ENCODE assay signal across 10 cellular contexts in the genomic region with DNA sequence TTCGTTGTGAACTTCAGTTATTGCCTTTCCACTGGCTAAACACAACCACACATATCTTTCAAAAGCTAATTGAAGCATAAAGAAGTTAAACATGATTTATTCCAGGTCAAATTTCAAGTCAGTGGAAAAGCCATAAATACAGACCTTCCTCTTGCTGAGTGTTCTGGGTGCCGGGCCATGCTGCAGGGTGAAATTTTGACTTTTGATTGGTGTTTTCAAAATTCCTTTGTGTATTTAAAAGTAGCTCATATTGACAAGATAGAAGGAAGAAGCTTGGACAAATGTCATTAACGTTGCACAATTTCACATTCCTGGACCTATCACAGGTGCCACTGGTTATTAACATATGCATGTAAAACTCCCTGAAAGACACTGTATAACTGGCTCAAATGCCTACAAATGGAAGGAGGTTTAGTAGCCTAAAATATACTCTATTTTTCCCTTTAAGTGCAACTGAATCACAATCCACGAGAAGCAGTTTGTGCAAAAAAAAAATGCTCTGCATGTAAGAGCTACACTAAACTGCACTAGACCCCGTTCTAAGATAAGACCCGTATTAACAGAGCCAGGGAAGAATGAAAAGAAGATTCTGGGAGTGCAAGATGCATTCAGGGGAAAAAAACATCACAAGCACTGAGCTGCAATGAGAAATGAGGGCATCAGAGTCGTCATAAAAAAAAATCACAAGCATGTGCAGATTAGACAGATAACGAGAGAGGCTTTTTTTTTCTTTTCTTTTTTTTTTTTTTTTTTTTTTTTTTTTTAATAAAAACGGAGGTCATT. TPM values are rescaled to one million over a fixed set of nuclear protein-coding genes. Genes with fewer than 3 reads are reported as not detected.
DNase-seq lines count a peak whose midpoint lies in the region; ATAC-seq and TF ChIP-seq lines count a peak whose summit lies in the region.
"Had no signal": no experiment of that assay in that cellular context is flagged by ENCODE, and none has a peak within 500 bp of the region (broad histone marks: within the 10 kb centered on the region; RNA-seq: fewer than 3 reads in every experiment).

No MANE protein-coding gene starts in this region.

- no peak overlapping the region for H3K4me3 ChIP-seq in CD8-positive, alpha-beta T cell (ENCODE audit: low read depth, low read length)

- peaks cover 45% of the 10 kb centered on the region for H3K4me1 Mint-ChIP-seq in CD8-positive, alpha-beta T cell (ENCODE audit: low read depth)
- H3K4me1 Mint-ChIP-seq in activated CD4-positive, alpha-beta memory T cell treated with anti-CD3 and anti-CD28 coated beads, Interleukin-2, amount 10 ng/mL, durations not matched to agents 7 days and 5 days: peaks cover 78% of the 10 kb centered on the region
- H3K4me1 Mint-ChIP-seq in naive thymus-derived CD8-positive, alpha-beta T cell: peaks cover 9 to 39% (median 25%) of the 10 kb centered on the region in 4 donors

- no peak for DNase-seq in CD8-positive, alpha-beta T cell
- no peak for DNase-seq in activated CD4-positive, alpha-beta memory T cell treated with anti-CD3 and anti-CD28 coated beads, Interleukin-2, amount 10 ng/mL, durations not matched to agents 7 days and 5 days
- DNase-seq in naive thymus-derived CD8-positive, alpha-beta T cell: peak in 1 of 10 donors; percentile 16
- no peak for DNase-seq in NCI-H2029 (lab: John Stamatoyannopoulos, UW)
- DNase-seq: brain microvascular endothelial cell, KG1 had no signal

- POLR2A ChIA-PET in CD8-positive, alpha-beta T cell (lab: Charles Lee): interaction anchor here (0.6 to 1.0 kb wide), 2 partner anchors 30 to 357 kb away, joined by 3 to 6 read pairs; a partner anchor contains a TSS
- POLR2A ChIA-PET in activated CD4-positive, alpha-beta memory T cell treated with anti-CD3 and anti-CD28 coated beads, Interleukin-2, amount 10 ng/mL, durations not matched to agents 7 days and 5 days (lab: Charles Lee): interaction anchor here (0.8 to 7.2 kb wide), 24 partner anchors 9 to 411 kb away, joined by 3 to 94 read pairs (median 4); a partner anchor contains a TSS
- POLR2A ChIA-PET in naive thymus-derived CD8-positive, alpha-beta T cell (lab: Charles Lee): no interaction called here

- no peaks in the 10 kb centered on the region for H3K4me1 ChIP-seq in CD8-positive, alpha-beta T cell (ENCODE audit: insufficient read depth, low read length)

- H3K36me3 ChIP-seq in CD8-positive, alpha-beta T cell (ENCODE audit: insufficient read depth, low read length): no peaks in the 10 kb centered on the region
- H3K36me3 ChIP-seq: brain microvascular endothelial cell had no signal

- H3K9me3 Mint-ChIP-seq in CD8-positive, alpha-beta T cell: no peaks in the 10 kb centered on the region
- H3K9me3 Mint-ChIP-seq in activated CD4-positive, alpha-beta memory T cell treated with anti-CD3 and anti-CD28 coated beads, Interleukin-2, amount 10 ng/mL, durations not matched to agents 7 days and 5 days: no peaks in the 10 kb centered on the region
- no peaks in the 10 kb centered on the region for H3K9me3 Mint-ChIP-seq in naive thymus-derived CD8-positive, alpha-beta T cell

- peak overlapping the region; percentile 63 for H3K4me3 Mint-ChIP-seq in CD8-positive, alpha-beta T cell
- H3K4me3 Mint-ChIP-seq in activated CD4-positive, alpha-beta memory T cell treated with anti-CD3 and anti-CD28 coated beads, Interleukin-2, amount 10 ng/mL, durations not matched to agents 7 days and 5 days: peak overlapping the region; percentile 61
- H3K4me3 Mint-ChIP-seq in naive thymus-derived CD8-positive, alpha-beta T cell: peak overlapping the region in 7 of 10 donors; percentile 9 to 74 (median 38)

- peaks cover 10% of the 10 kb centered on the region for H3K36me3 Mint-ChIP-seq in CD8-positive, alpha-beta T cell
- H3K36me3 Mint-ChIP-seq in activated CD4-positive, alpha-beta memory T cell treated with anti-CD3 and anti-CD28 coated beads, Interleukin-2, amount 10 ng/mL, durations not matched to agents 7 days and 5 days (ENCODE audit: low read depth): peaks cover 48% of the 10 kb centered on the region
- peaks cover 0 to 15% (median 3%) of the 10 kb centered on the region in 3 donors for H3K36me3 Mint-ChIP-seq in naive thymus-derived CD8-positive, alpha-beta T cell

- peak; percentile 73 for ATAC-seq in CD8-positive, alpha-beta T cell
- ATAC-seq in HG03159 (IDR thresholded peaks at IDR 0.05; ENCODE audit: unreplicated experiment): peak; percentile 6
- ATAC-seq in naive thymus-derived CD8-positive, alpha-beta T cell: peak in 1 of 2 donors; percentile 52
- no peak for ATAC-seq in HG03571 (IDR thresholded peaks at IDR 0.05; ENCODE audit: unreplicated experiment)
- ATAC-seq in HG02938 (IDR thresholded peaks at IDR 0.05; ENCODE audit: unreplicated experiment): no peak
- ATAC-seq: esophagus mucosa had no signal

- no peak overlapping the region for H3K27ac ChIP-seq in CD8-positive, alpha-beta T cell (ENCODE audit: low read depth, low read length)
- H3K27ac ChIP-seq: brain microvascular endothelial cell had no signal

- peak overlapping the region; percentile 56 for H3K27ac Mint-ChIP-seq in CD8-positive, alpha-beta T cell
- H3K27ac Mint-ChIP-seq in activated CD4-positive, alpha-beta memory T cell treated with anti-CD3 and anti-CD28 coated beads, Interleukin-2, amount 10 ng/mL, durations not matched to agents 7 days and 5 days: peak overlapping the region; percentile 86
- H3K27ac Mint-ChIP-seq in naive thymus-derived CD8-positive, alpha-beta T cell: peak overlapping the region in 6 of 10 donors; percentile 1 to 88 (median 36)

- H3K9me3 ChIP-seq in CD8-positive, alpha-beta T cell (ENCODE audit: low read length): no peaks in the 10 kb centered on the region

- H3K27me3 ChIP-seq in CD8-positive, alpha-beta T cell (ENCODE audit: insufficient read depth, low read length): no peaks in the 10 kb centered on the region
- H3K27me3 ChIP-seq: brain microvascular endothelial cell had no signal

- intact Hi-C loops in CD8-positive, alpha-beta T cell (cut with DNase I, micrococcal nuclease): loop anchor here in 1 of 2 experiments (5.0 to 10.0 kb wide), 2 partner anchors 79 to 234 kb away; no protein-coding TSS in a partner anchor

- no peaks in the 10 kb centered on the region for H3K27me3 Mint-ChIP-seq in CD8-positive, alpha-beta T cell (ENCODE audit: low read depth)
- no peaks in the 10 kb centered on the region for H3K27me3 Mint-ChIP-seq in activated CD4-positive, alpha-beta memory T cell treated with anti-CD3 and anti-CD28 coated beads, Interleukin-2, amount 10 ng/mL, durations not matched to agents 7 days and 5 days
- H3K27me3 Mint-ChIP-seq in naive thymus-derived CD8-positive, alpha-beta T cell: no peaks in the 10 kb centered on the region

- CTCF ChIA-PET in CD8-positive, alpha-beta T cell (lab: Charles Lee): interaction anchor here (0.6 to 1.7 kb wide), 7 partner anchors 9 to 896 kb away, joined by 3 to 4 read pairs (median 4); no protein-coding TSS in a partner anchor
- CTCF ChIA-PET in activated CD4-positive, alpha-beta memory T cell treated with anti-CD3 and anti-CD28 coated beads, Interleukin-2, amount 10 ng/mL, durations not matched to agents 7 days and 5 days (lab: Charles Lee): interaction anchor here (0.6 to 4.4 kb wide), 22 partner anchors 9 to 415 kb away, joined by 3 to 47 read pairs (median 5); a partner anchor contains a TSS

- no peak for TF ChIP-seq CTCF in CD8-positive, alpha-beta T cell (IDR thresholded peaks at IDR 0.05)

RNA-seq across cellular contexts. Expression of a gene that starts 30.3 kb away (rescaled TPM):
- 10 to 100 TPM; 73.3 to 81.1 TPM for total RNA-seq in CD8-positive, alpha-beta T cell
- 10 to 100 TPM; 83.1 to 89.4 TPM for total RNA-seq in activated CD4-positive, alpha-beta memory T cell treated with anti-CD3 and anti-CD28 coated beads, Interleukin-2, amount 10 ng/mL, durations not matched to agents 7 days and 5 days
- 10 to 100 TPM; 39.8 to 42.3 TPM for total RNA-seq in naive thymus-derived CD8-positive, alpha-beta T cell
- 1 to 10 TPM; 2.7 to 8.2 (median 4.0) TPM for polyA plus RNA-seq in naive thymus-derived CD8-positive, alpha-beta T cell

Comparison
In these comparisons a context has a peak if more than half of its experiments do, and no peak if none do; other contexts are left out.
1. ATAC-seq: peak in CD8-positive, alpha-beta T cell (single experiment) and HG03159 (single experiment); none in HG03571 (single experiment) and HG02938 (single experiment).
2. H3K27ac Mint-ChIP-seq: peak in every context shown above with its lines; median percentile 86 in activated CD4-positive, alpha-beta memory T cell treated with anti-CD3 and anti-CD28 coated beads, Interleukin-2, amount 10 ng/mL, durations not matched to agents 7 days and 5 days; 56 in CD8-positive, alpha-beta T cell; 36 in naive thymus-derived CD8-positive, alpha-beta T cell.
3. Peak in every context shown above with its lines, with median percentiles within 50 percentile points of each other: H3K4me3 Mint-ChIP-seq.